27 cellular contexts compared by ENCODE assay signal in genomic region chr3:172378439-172378838, GRCh38.
"Had no signal": no experiment of that assay in that cellular context is flagged by ENCODE, and none has a peak within 500 bp of the region (broad histone marks: within the 10 kb centered on the region; RNA-seq: fewer than 3 reads in every experiment).

No MANE protein-coding gene starts in this region.

- H3K9me3 ChIP-seq: esophagus squamous epithelium, gastrocnemius medialis, left lung, lower lobe of right lung, mucosa of descending colon had no signal

- ATAC-seq: left cardiac atrium, left lung, lower lobe of right lung, mucosa of descending colon had no signal

- H3K27me3 Mint-ChIP-seq: naive B cell had no signal

- H3K27ac Mint-ChIP-seq: mesothelial cell of epicardium had no signal

- H3K27me3 ChIP-seq: dorsolateral prefrontal cortex, esophagus squamous epithelium, gastrocnemius medialis, heart right ventricle, left lung had no signal

- H3K4me3 ChIP-seq: coronary artery, dorsolateral prefrontal cortex, esophagus squamous epithelium, gastrocnemius medialis, heart right ventricle, left lung, lower lobe of right lung, mucosa of descending colon had no signal

- H3K9me3 Mint-ChIP-seq: immature natural killer cell had no signal

- H3K4me3 Mint-ChIP-seq: immature natural killer cell, mesothelial cell of epicardium, naive B cell had no signal

- H3K27ac ChIP-seq: coronary artery, dorsolateral prefrontal cortex, epithelial cell of prostate, esophagus squamous epithelium, gastrocnemius medialis, heart right ventricle, left lung, lower lobe of right lung had no signal

- DNase-seq: dermis blood vessel endothelial cell; dorsolateral prefrontal cortex; effector CD4-positive, alpha-beta T cell; effector memory CD4-positive, alpha-beta T cell; erythroblast; esophagus squamous epithelium; foreskin fibroblast; foreskin melanocyte; gastrocnemius medialis; glutamatergic neuron; head of caudate nucleus; heart right ventricle; hypothalamus; immature natural killer cell; left cardiac atrium; left lung; left ventricle myocardium superior; lower lobe of right lung; mesenchymal stem cell; mucosa of descending colon; naive B cell had no signal

- FAIRE-seq: colon, islet of Langerhans, keratinocyte had no signal

- H3K4me1 ChIP-seq: esophagus squamous epithelium, left lung, lower lobe of right lung had no signal

- H3K4me1 Mint-ChIP-seq: naive B cell had no signal
